1 cellular context compared by ENCODE assay signal in the genomic region with DNA sequence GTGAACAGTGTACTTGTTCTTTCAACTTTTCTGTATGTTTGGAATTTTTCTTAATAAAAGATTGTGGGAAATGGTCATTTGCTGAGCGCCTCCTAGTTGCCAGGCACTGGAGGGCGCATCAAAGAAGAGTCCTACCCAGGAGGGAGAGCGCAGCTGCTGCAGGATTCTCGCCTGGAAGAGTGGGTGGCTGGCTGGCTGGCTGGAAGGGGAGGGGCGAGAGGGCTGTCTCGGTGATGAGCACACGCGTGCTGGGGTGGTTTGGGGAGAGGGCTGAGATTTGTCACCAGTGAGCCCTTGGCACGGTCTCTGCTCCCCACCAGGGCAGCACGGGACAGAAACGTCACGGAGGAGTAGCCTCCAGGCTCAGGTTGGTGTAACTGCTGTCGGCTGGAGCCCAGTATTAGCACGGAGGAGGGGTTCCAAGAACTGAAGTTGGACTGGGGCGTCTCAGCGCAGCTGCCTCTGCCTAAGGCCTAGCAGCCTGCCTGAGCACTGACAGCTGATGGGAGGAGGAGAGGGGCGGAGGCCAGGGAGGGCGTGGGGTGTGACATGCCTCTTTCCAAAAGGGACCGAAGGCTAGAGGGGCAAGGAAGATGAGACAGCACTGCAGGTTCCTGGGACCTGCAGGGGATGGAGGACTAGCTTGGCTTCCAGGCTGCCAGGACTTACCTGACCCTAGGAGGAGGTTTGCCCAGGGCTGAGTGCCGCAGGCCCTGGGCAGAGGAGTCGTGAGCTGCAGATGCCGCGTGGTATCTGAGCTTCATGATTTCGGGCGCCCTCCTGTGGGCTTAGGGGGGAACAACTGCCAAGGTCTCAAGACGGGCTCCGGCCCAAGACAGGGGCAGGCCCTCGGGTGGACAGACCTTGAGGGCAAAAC.
TF ChIP-seq lines count a peak whose summit lies in the region.

No MANE protein-coding gene starts in this region.

TF ChIP-seq in HepG2, 621 proteins besides CTCF, POLR2A, EP300 and RAD21 (continued from another document and continues in another):
- TF ChIP-seq KLF9 (CRISPR knock-in tag; IDR thresholded peaks at IDR 0.05; ENCODE audit: low read depth) (0 out of 2 replicates have a peak, but pooled peaks have one; percentile 41), HDAC1 (CRISPR knock-in tag; IDR thresholded peaks at IDR 0.05) (peak; percentile 87), THAP11 (CRISPR knock-in tag; IDR thresholded peaks at IDR 0.05) (peak; percentile 71), SRSF1 (optimal IDR thresholded peaks at IDR 0.05; ENCODE audit: low read depth, low read length) (peak; percentile 58), ZNF788 (CRISPR knock-in tag; IDR thresholded peaks at IDR 0.05; ENCODE audit: borderline replicate concordance) (peak; percentile 80; the same call in 1 of the 2 replicates), BORCS8-MEF2B (CRISPR knock-in tag; IDR thresholded peaks at IDR 0.05) (peak; percentile 79; the same call in 1 of the 2 replicates), YY1 (IDR thresholded peaks at IDR 0.05; ENCODE audit: insufficient read depth, insufficient replicate concordance, low read depth, low read length) (peak; percentile 48), WIZ (CRISPR knock-in tag; IDR thresholded peaks at IDR 0.05) (no peak), ZFP82 (CRISPR knock-in tag; IDR thresholded peaks at IDR 0.05; ENCODE audit: borderline replicate concordance) (0 out of 2 replicates have a peak, but pooled peaks have one; percentile 44), MAF1 (CRISPR knock-in tag; IDR thresholded peaks at IDR 0.05; ENCODE audit: borderline replicate concordance) (0 out of 2 replicates have a peak, but pooled peaks have one; percentile 26), ZNF263 (CRISPR knock-in tag; IDR thresholded peaks at IDR 0.05) (peak; percentile 72), SKI (IDR thresholded peaks at IDR 0.05; ENCODE audit: partially characterized antibody) (no peak), MAFG (CRISPR knock-in tag; IDR thresholded peaks at IDR 0.05) (no peak), MXD4 (CRISPR knock-in tag; IDR thresholded peaks at IDR 0.05) (peak; percentile 94), MYC (CRISPR knock-in tag; IDR thresholded peaks at IDR 0.05; ENCODE audit: borderline replicate concordance) (peak; percentile 94), MAFF (IDR thresholded peaks at IDR 0.05; ENCODE audit: low read depth, low read length) (no peak), HMG20A (CRISPR knock-in tag; IDR thresholded peaks at IDR 0.05; ENCODE audit: borderline replicate concordance) (0 out of 2 replicates have a peak, but pooled peaks have one; percentile 6), ZNF232 (CRISPR knock-in tag; IDR thresholded peaks at IDR 0.05; ENCODE audit: borderline replicate concordance) (0 out of 2 replicates have a peak, but pooled peaks have one; percentile 66)
- TF ChIP-seq, protein P1, sequence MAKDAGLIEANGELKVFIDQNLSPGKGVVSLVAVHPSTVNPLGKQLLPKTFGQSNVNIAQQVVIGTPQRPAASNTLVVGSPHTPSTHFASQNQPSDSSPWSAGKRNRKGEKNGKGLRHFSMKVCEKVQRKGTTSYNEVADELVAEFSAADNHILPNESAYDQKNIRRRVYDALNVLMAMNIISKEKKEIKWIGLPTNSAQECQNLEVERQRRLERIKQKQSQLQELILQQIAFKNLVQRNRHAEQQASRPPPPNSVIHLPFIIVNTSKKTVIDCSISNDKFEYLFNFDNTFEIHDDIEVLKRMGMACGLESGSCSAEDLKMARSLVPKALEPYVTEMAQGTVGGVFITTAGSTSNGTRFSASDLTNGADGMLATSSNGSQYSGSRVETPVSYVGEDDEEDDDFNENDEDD (CRISPR knock-in tag; IDR thresholded peaks at IDR 0.05; ENCODE audit: borderline replicate concordance), result peak; percentile 58; the same call in 1 of the 2 replicates
- TF ChIP-seq, protein P2, sequence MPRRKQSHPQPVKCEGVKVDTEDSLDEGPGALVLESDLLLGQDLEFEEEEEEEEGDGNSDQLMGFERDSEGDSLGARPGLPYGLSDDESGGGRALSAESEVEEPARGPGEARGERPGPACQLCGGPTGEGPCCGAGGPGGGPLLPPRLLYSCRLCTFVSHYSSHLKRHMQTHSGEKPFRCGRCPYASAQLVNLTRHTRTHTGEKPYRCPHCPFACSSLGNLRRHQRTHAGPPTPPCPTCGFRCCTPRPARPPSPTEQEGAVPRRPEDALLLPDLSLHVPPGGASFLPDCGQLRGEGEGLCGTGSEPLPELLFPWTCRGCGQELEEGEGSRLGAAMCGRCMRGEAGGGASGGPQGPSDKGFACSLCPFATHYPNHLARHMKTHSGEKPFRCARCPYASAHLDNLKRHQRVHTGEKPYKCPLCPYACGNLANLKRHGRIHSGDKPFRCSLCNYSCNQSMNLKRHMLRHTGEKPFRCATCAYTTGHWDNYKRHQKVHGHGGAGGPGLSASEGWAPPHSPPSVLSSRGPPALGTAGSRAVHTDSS (CRISPR knock-in tag; conservative IDR thresholded peaks at IDR 0.05), result no peak
- TF ChIP-seq, protein P3, sequence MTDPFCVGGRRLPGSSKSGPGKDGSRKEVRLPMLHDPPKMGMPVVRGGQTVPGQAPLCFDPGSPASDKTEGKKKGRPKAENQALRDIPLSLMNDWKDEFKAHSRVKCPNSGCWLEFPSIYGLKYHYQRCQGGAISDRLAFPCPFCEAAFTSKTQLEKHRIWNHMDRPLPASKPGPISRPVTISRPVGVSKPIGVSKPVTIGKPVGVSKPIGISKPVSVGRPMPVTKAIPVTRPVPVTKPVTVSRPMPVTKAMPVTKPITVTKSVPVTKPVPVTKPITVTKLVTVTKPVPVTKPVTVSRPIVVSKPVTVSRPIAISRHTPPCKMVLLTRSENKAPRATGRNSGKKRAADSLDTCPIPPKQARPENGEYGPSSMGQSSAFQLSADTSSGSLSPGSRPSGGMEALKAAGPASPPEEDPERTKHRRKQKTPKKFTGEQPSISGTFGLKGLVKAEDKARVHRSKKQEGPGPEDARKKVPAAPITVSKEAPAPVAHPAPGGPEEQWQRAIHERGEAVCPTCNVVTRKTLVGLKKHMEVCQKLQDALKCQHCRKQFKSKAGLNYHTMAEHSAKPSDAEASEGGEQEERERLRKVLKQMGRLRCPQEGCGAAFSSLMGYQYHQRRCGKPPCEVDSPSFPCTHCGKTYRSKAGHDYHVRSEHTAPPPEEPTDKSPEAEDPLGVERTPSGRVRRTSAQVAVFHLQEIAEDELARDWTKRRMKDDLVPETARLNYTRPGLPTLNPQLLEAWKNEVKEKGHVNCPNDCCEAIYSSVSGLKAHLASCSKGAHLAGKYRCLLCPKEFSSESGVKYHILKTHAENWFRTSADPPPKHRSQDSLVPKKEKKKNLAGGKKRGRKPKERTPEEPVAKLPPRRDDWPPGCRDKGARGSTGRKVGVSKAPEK (CRISPR knock-in tag; IDR thresholded peaks at IDR 0.05; ENCODE audit: borderline replicate concordance), result peak; percentile 86
- TF ChIP-seq, protein P4, sequence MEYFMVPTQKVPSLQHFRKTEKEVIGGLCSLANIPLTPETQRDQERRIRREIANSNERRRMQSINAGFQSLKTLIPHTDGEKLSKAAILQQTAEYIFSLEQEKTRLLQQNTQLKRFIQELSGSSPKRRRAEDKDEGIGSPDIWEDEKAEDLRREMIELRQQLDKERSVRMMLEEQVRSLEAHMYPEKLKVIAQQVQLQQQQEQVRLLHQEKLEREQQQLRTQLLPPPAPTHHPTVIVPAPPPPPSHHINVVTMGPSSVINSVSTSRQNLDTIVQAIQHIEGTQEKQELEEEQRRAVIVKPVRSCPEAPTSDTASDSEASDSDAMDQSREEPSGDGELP (IDR thresholded peaks at IDR 0.05; ENCODE audit: borderline replicate concordance, low read depth), result peak; percentile 79; the same call in 1 of the 2 replicates
- TF ChIP-seq, protein P5, sequence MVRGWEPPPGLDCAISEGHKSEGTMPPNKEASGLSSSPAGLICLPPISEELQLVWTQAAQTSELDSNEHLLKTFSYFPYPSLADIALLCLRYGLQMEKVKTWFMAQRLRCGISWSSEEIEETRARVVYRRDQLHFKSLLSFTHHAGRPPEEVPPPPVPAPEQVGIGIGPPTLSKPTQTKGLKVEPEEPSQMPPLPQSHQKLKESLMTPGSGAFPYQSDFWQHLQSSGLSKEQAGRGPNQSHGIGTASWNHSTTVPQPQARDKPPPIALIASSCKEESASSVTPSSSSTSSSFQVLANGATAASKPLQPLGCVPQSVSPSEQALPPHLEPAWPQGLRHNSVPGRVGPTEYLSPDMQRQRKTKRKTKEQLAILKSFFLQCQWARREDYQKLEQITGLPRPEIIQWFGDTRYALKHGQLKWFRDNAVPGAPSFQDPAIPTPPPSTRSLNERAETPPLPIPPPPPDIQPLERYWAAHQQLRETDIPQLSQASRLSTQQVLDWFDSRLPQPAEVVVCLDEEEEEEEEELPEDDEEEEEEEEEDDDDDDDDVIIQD (CRISPR knock-in tag; IDR thresholded peaks at IDR 0.05; ENCODE audit: low read depth), result 0 out of 2 replicates have a peak, but pooled peaks have one; percentile 48
- TF ChIP-seq, protein P6, sequence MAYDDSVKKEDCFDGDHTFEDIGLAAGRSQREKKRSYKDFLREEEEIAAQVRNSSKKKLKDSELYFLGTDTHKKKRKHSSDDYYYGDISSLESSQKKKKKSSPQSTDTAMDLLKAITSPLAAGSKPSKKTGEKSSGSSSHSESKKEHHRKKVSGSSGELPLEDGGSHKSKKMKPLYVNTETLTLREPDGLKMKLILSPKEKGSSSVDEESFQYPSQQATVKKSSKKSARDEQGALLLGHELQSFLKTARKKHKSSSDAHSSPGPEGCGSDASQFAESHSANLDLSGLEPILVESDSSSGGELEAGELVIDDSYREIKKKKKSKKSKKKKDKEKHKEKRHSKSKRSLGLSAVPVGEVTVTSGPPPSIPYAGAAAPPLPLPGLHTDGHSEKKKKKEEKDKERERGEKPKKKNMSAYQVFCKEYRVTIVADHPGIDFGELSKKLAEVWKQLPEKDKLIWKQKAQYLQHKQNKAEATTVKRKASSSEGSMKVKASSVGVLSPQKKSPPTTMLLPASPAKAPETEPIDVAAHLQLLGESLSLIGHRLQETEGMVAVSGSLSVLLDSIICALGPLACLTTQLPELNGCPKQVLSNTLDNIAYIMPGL (CRISPR knock-in tag; IDR thresholded peaks at IDR 0.05; ENCODE audit: borderline replicate concordance in 1 of 2, low read depth in 1 of 2), result peak; percentile 77 to 92
- TF ChIP-seq, protein P7, sequence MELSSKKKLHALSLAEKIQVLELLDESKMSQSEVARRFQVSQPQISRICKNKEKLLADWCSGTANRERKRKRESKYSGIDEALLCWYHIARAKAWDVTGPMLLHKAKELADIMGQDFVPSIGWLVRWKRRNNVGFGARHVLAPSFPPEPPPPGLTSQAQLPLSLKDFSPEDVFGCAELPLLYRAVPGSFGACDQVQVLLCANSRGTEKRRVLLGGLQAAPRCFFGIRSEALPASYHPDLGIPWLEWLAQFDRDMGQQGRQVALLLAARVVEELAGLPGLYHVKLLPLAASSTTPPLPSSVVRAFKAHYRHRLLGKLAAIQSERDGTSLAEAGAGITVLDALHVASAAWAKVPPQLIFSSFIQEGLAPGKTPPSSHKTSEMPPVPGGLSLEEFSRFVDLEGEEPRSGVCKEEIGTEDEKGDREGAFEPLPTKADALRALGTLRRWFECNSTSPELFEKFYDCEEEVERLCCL (CRISPR knock-in tag; IDR thresholded peaks at IDR 0.05; ENCODE audit: borderline replicate concordance), result peak; percentile 52; the same call in 1 of the 2 replicates
- TF ChIP-seq, protein P8, sequence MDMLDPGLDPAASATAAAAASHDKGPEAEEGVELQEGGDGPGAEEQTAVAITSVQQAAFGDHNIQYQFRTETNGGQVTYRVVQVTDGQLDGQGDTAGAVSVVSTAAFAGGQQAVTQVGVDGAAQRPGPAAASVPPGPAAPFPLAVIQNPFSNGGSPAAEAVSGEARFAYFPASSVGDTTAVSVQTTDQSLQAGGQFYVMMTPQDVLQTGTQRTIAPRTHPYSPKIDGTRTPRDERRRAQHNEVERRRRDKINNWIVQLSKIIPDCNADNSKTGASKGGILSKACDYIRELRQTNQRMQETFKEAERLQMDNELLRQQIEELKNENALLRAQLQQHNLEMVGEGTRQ (IDR thresholded peaks at IDR 0.05; ENCODE audit: low read depth, low read length), result no peak
- TF ChIP-seq, protein P8 (CRISPR knock-in tag; IDR thresholded peaks at IDR 0.05; ENCODE audit: borderline replicate concordance), result no peak; the same call in 1 of the 2 replicates
- TF ChIP-seq, protein P9, sequence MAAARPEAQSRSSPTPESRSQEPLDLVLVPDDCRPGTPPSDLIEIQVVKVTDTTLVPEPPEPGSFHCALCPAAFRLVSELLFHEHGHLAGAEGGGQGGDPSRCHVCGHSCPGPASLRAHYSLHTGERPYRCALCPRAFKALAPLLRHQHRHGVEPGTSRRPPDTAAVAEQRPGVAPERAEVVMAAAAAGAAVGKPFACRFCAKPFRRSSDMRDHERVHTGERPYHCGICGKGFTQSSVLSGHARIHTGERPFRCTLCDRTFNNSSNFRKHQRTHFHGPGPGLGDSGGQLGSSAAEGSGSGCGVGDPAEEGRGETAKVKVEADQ (CRISPR knock-in tag; IDR thresholded peaks at IDR 0.05; ENCODE audit: borderline replicate concordance), result peak; percentile 12; the same call in 1 of the 2 replicates
- TF ChIP-seq, protein P10, sequence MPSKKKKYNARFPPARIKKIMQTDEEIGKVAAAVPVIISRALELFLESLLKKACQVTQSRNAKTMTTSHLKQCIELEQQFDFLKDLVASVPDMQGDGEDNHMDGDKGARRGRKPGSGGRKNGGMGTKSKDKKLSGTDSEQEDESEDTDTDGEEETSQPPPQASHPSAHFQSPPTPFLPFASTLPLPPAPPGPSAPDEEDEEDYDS (CRISPR knock-in tag; IDR thresholded peaks at IDR 0.05), result peak; percentile 38; the same call in 1 of the 2 replicates
- TF ChIP-seq, protein P11, sequence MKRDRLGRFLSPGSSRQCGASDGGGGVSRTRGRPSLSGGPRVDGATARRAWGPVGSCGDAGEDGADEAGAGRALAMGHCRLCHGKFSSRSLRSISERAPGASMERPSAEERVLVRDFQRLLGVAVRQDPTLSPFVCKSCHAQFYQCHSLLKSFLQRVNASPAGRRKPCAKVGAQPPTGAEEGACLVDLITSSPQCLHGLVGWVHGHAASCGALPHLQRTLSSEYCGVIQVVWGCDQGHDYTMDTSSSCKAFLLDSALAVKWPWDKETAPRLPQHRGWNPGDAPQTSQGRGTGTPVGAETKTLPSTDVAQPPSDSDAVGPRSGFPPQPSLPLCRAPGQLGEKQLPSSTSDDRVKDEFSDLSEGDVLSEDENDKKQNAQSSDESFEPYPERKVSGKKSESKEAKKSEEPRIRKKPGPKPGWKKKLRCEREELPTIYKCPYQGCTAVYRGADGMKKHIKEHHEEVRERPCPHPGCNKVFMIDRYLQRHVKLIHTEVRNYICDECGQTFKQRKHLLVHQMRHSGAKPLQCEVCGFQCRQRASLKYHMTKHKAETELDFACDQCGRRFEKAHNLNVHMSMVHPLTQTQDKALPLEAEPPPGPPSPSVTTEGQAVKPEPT (CRISPR knock-in tag; IDR thresholded peaks at IDR 0.05; ENCODE audit: low read depth), result peak; percentile 91; the same call in 1 of the 2 replicates
- TF ChIP-seq, protein P12, sequence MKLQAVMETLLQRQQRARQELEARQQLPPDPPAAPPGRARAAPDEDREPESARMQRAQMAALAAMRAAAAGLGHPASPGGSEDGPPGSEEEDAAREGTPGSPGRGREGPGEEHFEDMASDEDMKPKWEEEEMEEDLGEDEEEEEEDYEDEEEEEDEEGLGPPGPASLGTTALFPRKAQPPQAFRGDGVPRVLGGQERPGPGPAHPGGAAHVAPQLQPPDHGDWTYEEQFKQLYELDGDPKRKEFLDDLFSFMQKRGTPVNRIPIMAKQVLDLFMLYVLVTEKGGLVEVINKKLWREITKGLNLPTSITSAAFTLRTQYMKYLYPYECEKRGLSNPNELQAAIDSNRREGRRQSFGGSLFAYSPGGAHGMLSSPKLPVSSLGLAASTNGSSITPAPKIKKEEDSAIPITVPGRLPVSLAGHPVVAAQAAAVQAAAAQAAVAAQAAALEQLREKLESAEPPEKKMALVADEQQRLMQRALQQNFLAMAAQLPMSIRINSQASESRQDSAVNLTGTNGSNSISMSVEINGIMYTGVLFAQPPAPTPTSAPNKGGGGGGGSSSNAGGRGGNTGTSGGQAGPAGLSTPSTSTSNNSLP (IDR thresholded peaks at IDR 0.05; ENCODE audit: low read depth, low read length), result no peak
